In the genomic region with DNA sequence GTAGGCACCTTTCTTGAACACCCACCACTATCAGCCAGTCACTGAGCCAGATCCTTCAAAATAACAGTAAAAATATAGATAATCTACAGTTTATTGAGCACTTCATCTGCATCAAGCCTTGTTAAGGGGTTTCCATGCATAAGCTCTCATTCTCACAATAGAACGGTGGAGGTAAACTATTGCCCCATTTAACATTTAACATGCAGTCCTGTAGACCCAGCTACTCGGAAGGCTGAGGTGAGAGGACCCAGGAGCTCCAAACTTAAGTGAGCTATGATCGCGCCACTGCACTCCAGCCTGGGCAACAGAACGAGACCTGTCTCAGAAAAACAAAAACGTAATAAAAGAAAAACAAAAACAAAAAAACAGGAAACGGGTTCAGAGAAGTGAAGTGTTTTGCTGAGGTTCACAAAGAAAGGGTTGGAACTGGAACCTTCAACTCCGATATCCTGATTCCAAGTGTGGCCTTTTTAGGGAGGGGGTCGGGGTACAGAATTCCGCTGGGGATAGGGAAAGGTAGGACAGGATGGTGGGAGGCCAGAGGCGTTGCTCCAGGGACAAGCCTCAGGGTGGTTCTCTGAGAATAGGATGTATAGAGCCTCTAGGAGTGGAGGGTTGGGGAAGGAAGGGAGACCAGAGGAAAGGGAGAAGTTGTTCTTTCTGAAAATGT, we compare ENCODE assay signal across 1 cellular context.
TF ChIP-seq lines count a peak whose summit lies in the region.

No MANE protein-coding gene starts in this region.

TF ChIP-seq in SK-N-SH, 30 proteins besides CTCF, POLR2A, EP300 and RAD21 (continued from another document):
- no peak for TF ChIP-seq GABPA (IDR thresholded peaks at IDR 0.05; ENCODE audit: low read depth)
- TF ChIP-seq, protein P1, sequence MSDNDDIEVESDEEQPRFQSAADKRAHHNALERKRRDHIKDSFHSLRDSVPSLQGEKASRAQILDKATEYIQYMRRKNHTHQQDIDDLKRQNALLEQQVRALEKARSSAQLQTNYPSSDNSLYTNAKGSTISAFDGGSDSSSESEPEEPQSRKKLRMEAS (IDR thresholded peaks at IDR 0.05; ENCODE audit: low read depth) = no peak
- TF ChIP-seq YY1 (IDR thresholded peaks at IDR 0.05; ENCODE audit: low read depth) = no peak
- TF ChIP-seq, protein P2, sequence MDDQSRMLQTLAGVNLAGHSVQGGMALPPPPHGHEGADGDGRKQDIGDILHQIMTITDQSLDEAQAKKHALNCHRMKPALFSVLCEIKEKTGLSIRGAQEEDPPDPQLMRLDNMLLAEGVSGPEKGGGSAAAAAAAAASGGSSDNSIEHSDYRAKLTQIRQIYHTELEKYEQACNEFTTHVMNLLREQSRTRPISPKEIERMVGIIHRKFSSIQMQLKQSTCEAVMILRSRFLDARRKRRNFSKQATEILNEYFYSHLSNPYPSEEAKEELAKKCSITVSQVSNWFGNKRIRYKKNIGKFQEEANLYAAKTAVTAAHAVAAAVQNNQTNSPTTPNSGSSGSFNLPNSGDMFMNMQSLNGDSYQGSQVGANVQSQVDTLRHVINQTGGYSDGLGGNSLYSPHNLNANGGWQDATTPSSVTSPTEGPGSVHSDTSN (IDR thresholded peaks at IDR 0.05) = no peak
- no peak for TF ChIP-seq RXRA (IDR thresholded peaks at IDR 0.05; ENCODE audit: borderline replicate concordance, low read depth)
- TF ChIP-seq, protein P3, sequence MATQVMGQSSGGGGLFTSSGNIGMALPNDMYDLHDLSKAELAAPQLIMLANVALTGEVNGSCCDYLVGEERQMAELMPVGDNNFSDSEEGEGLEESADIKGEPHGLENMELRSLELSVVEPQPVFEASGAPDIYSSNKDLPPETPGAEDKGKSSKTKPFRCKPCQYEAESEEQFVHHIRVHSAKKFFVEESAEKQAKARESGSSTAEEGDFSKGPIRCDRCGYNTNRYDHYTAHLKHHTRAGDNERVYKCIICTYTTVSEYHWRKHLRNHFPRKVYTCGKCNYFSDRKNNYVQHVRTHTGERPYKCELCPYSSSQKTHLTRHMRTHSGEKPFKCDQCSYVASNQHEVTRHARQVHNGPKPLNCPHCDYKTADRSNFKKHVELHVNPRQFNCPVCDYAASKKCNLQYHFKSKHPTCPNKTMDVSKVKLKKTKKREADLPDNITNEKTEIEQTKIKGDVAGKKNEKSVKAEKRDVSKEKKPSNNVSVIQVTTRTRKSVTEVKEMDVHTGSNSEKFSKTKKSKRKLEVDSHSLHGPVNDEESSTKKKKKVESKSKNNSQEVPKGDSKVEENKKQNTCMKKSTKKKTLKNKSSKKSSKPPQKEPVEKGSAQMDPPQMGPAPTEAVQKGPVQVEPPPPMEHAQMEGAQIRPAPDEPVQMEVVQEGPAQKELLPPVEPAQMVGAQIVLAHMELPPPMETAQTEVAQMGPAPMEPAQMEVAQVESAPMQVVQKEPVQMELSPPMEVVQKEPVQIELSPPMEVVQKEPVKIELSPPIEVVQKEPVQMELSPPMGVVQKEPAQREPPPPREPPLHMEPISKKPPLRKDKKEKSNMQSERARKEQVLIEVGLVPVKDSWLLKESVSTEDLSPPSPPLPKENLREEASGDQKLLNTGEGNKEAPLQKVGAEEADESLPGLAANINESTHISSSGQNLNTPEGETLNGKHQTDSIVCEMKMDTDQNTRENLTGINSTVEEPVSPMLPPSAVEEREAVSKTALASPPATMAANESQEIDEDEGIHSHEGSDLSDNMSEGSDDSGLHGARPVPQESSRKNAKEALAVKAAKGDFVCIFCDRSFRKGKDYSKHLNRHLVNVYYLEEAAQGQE (IDR thresholded peaks at IDR 0.05; ENCODE audit: low read depth, low read length) = no peak
- TF ChIP-seq, protein P4, sequence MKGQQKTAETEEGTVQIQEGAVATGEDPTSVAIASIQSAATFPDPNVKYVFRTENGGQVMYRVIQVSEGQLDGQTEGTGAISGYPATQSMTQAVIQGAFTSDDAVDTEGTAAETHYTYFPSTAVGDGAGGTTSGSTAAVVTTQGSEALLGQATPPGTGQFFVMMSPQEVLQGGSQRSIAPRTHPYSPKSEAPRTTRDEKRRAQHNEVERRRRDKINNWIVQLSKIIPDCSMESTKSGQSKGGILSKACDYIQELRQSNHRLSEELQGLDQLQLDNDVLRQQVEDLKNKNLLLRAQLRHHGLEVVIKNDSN (IDR thresholded peaks at IDR 0.05; ENCODE audit: borderline replicate concordance, low read depth) = no peak
- no peak for TF ChIP-seq GATA2 (CRISPR knock-in tag; IDR thresholded peaks at IDR 0.05)
